1 cellular context compared by ENCODE assay signal in genomic region chr6:127483399-127484055, GRCh38.
TF ChIP-seq lines count a peak whose summit lies in the region.

No MANE protein-coding gene starts in this region.

TF ChIP-seq in H1, 55 proteins besides CTCF, POLR2A, EP300 and RAD21 (continued from another document):
- TF ChIP-seq ATF2 (IDR thresholded peaks at IDR 0.05; ENCODE audit: low read length) (peak; percentile 76; the same call in 1 of the 2 replicates), ATF3 (IDR thresholded peaks at IDR 0.05; ENCODE audit: insufficient read depth, low read depth, low read length) (no peak), TEAD4 (IDR thresholded peaks at IDR 0.05; ENCODE audit: low read depth, low read length) (peak; percentile 96), RBBP5 (IDR thresholded peaks at IDR 0.05; ENCODE audit: borderline replicate concordance, low read depth, low read length) (peak; percentile 76; the same call in 1 of the 2 replicates), SP1 (IDR thresholded peaks at IDR 0.05; ENCODE audit: low read depth, low read length) (peak; percentile 83), GTF2F1 (IDR thresholded peaks at IDR 0.05; ENCODE audit: borderline replicate concordance, low read depth, low read length) (0 out of 2 replicates have a peak, but pooled peaks have one; percentile 25), SIN3A (conservative IDR thresholded peaks at IDR 0.05 in 1 of 2, IDR thresholded peaks at IDR 0.05 in 1 of 2; ENCODE audit: low read depth in 1 of 2, low read length in 2 of 2) (peak in 1 of 2 experiments; percentile 70; a peak in 2 of 4 replicates), TAF1 (IDR thresholded peaks at IDR 0.05; ENCODE audit: low read depth, low read length) (peak; percentile 62), POU5F1 (IDR thresholded peaks at IDR 0.05; ENCODE audit: low read depth, low read length) (no peak), MAX (IDR thresholded peaks at IDR 0.05) (peak; percentile 97), NANOG (IDR thresholded peaks at IDR 0.05; ENCODE audit: insufficient read depth, low read depth, low read length, poor library complexity, severe bottlenecking) (peak; percentile 15), CHD2 (IDR thresholded peaks at IDR 0.05; ENCODE audit: low read length) (peak; percentile 69), BACH1 (IDR thresholded peaks at IDR 0.05; ENCODE audit: low read length) (no peak), SAP30 (IDR thresholded peaks at IDR 0.05; ENCODE audit: insufficient read depth, insufficient replicate concordance, low read length) (no peak), POLR2AphosphoS5 (IDR thresholded peaks at IDR 0.05; ENCODE audit: low read depth, low read length) (peak; percentile 74), TCF12 (IDR thresholded peaks at IDR 0.05; ENCODE audit: low read depth, low read length) (peak; percentile 97), JUN (IDR thresholded peaks at IDR 0.05; ENCODE audit: low read depth, low read length) (no peak), JUND (IDR thresholded peaks at IDR 0.05; ENCODE audit: low read length) (0 out of 2 replicates have a peak, but pooled peaks have one; percentile 47), CHD7 (IDR thresholded peaks at IDR 0.05; ENCODE audit: insufficient replicate concordance, low read length) (peak; percentile 87), E2F6 (IDR thresholded peaks at IDR 0.05) (peak; percentile 79; the same call in 1 of the 2 replicates), SIRT6 (IDR thresholded peaks at IDR 0.05; ENCODE audit: low read length) (no peak), YY1 (IDR thresholded peaks at IDR 0.05; ENCODE audit: low read depth, low read length) (peak; percentile 77)
